Comparison of ENCODE assay signal across 2 cellular contexts in genomic region chrX:34879361-34879760, GRCh38.
TF ChIP-seq lines count a peak whose summit lies in the region.

No MANE protein-coding gene starts in this region.

TF ChIP-seq in A549, 52 proteins besides CTCF, POLR2A, EP300 and RAD21 (continued from another document):
- TF ChIP-seq ATOH8 (CRISPR knock-in tag; IDR thresholded peaks at IDR 0.05; ENCODE audit: low read depth): no peak
- no peak for TF ChIP-seq HDAC2 (IDR thresholded peaks at IDR 0.05)
- TF ChIP-seq EHF (CRISPR knock-in tag; IDR thresholded peaks at IDR 0.05): no peak
- TF ChIP-seq TP53 (CRISPR knock-in tag; IDR thresholded peaks at IDR 0.05): no peak
- no peak for TF ChIP-seq HOXB13 (CRISPR knock-in tag; IDR thresholded peaks at IDR 0.05; ENCODE audit: low read depth)
- TF ChIP-seq JUNB (IDR thresholded peaks at IDR 0.05): no peak
- no peak for TF ChIP-seq HMGXB4 (CRISPR knock-in tag; IDR thresholded peaks at IDR 0.05; ENCODE audit: borderline replicate concordance)
- TF ChIP-seq TFCP2L1 (CRISPR knock-in tag; IDR thresholded peaks at IDR 0.05): no peak
- no peak for TF ChIP-seq MAFK (IDR thresholded peaks at IDR 0.05; ENCODE audit: partially characterized antibody)
- no peak for TF ChIP-seq RFX5 (IDR thresholded peaks at IDR 0.05)
- no peak for TF ChIP-seq ELK1 (IDR thresholded peaks at IDR 0.05; ENCODE audit: low read depth, low read length)
- no peak for TF ChIP-seq NFE2L2 (conservative IDR thresholded peaks at IDR 0.05; ENCODE audit: low read length)
- TF ChIP-seq KDM5A (IDR thresholded peaks at IDR 0.05): no peak
- no peak for TF ChIP-seq HOXB5 (CRISPR knock-in tag; IDR thresholded peaks at IDR 0.05)
- TF ChIP-seq NPAS2 (CRISPR knock-in tag; IDR thresholded peaks at IDR 0.05; ENCODE audit: borderline replicate concordance): no peak
- TF ChIP-seq ZNF302 (CRISPR knock-in tag; IDR thresholded peaks at IDR 0.05): no peak

TF ChIP-seq in IMR-90, 13 proteins besides CTCF, POLR2A, EP300 and RAD21 (continued from another document):
- no peak for TF ChIP-seq ELK1 (IDR thresholded peaks at IDR 0.05; ENCODE audit: borderline replicate concordance, low read depth, low read length)
- no peak for TF ChIP-seq MAFK (IDR thresholded peaks at IDR 0.05; ENCODE audit: low read depth, low read length)
- TF ChIP-seq RFX5 (IDR thresholded peaks at IDR 0.05; ENCODE audit: low read depth, low read length): no peak
TF ChIP-seq in IMR-90: peak in this region for 0.
